18 cellular contexts compared by ENCODE assay signal in genomic region chr21:43308101-43308500, GRCh38.
A peak's percentile ranks its signal among the peaks of the same experiment; 100 is the strongest.
DNase-seq lines count a peak whose midpoint lies in the region; ATAC-seq, FAIRE-seq and TF ChIP-seq lines count a peak whose summit lies in the region.
"Had no signal": no experiment of that assay in that cellular context is flagged by ENCODE, and none has a peak within 500 bp of the region (broad histone marks: within the 10 kb centered on the region; RNA-seq: fewer than 3 reads in every experiment).

No MANE protein-coding gene starts in this region.

- H3K4me1 ChIP-seq in right lobe of liver (peaks cover 0 to 8% (median 4%) of the 10 kb centered on the region in 4 donors), HepG2 (ENCODE audit: insufficient read depth, low read length) (peaks cover 75% of the 10 kb centered on the region), body of pancreas (peaks cover 19% of the 10 kb centered on the region)

- no peak overlapping the region for H2AFZ ChIP-seq in HepG2 (ENCODE audit: low read length)

- no peak for TF ChIP-seq CTCF in right lobe of liver (IDR thresholded peaks at IDR 0.05)
- no peak for TF ChIP-seq CTCF in HepG2 (CRISPR knock-in tag; IDR thresholded peaks at IDR 0.05)
- no peak for TF ChIP-seq CTCF in chondrocyte (IDR thresholded peaks at IDR 0.05)
- TF ChIP-seq CTCF in osteocyte (IDR thresholded peaks at IDR 0.05): no peak
- no peak for TF ChIP-seq CTCF in body of pancreas (IDR thresholded peaks at IDR 0.05)

- ATAC-seq in right lobe of liver (no peak), HepG2 (no peak), body of pancreas (no peak)
- ATAC-seq: T-helper 17 cell had no signal

- H3K36me3 Mint-ChIP-seq in chondrocyte (ENCODE audit: low read depth) (no peaks in the 10 kb centered on the region), osteocyte (ENCODE audit: unreplicated experiment) (no peaks in the 10 kb centered on the region)

- no peak overlapping the region for H3K9ac ChIP-seq in HepG2 (ENCODE audit: insufficient read depth, low read depth, low read length)

- H3K9me3 Mint-ChIP-seq in chondrocyte (ENCODE audit: low read depth): no peaks in the 10 kb centered on the region
- H3K9me3 Mint-ChIP-seq in osteocyte (ENCODE audit: unreplicated experiment): peaks cover 4% of the 10 kb centered on the region
- H3K9me3 Mint-ChIP-seq: CD4-positive, alpha-beta T cell had no signal

- no peaks in the 10 kb centered on the region for H3K79me2 ChIP-seq in HepG2 (ENCODE audit: insufficient read depth, low read length)

- H3K4me3 ChIP-seq in right lobe of liver (no peak overlapping the region), HepG2 (replicated peaks in 1 of 3; ENCODE audit: insufficient read depth in 1 of 3, low read depth in 2 of 3, low read length in 3 of 3) (no peak overlapping the region), body of pancreas (no peak overlapping the region)
- H3K4me3 ChIP-seq: lung had no signal

- 92% methylated on average over 6 of the region's 8 CpGs for WGBS in right lobe of liver (ENCODE audit: insufficient coverage, low coverage, low lambda C conversion rate, missing lambda C conversion rate)
- WGBS in HepG2 (ENCODE audit: low lambda C conversion rate): 48% methylated on average over 5 of the region's 8 CpGs
- WGBS in body of pancreas, 2 donors: 89 to 93% methylated on average over 8 of the region's 8 CpGs

- TF ChIP-seq RAD21 in HepG2 (CRISPR knock-in tag; IDR thresholded peaks at IDR 0.05): no peak

- FAIRE-seq in HepG2 (lab: Jason Lieb, UNC): no peak

- H3K4me1 Mint-ChIP-seq in chondrocyte (ENCODE audit: low read depth): peaks cover 64% of the 10 kb centered on the region
- H3K4me1 Mint-ChIP-seq in osteocyte (ENCODE audit: unreplicated experiment): peaks cover 47% of the 10 kb centered on the region
- H3K4me1 Mint-ChIP-seq: T-helper 17 cell had no signal

- in situ Hi-C loops in HepG2 (cut with HindIII; ENCODE audit: extremely low pct_ligation_motif_present, low pct_unique_long_range_greater_than_20kb): no loop called here

- H4K20me1 ChIP-seq in HepG2 (ENCODE audit: insufficient read depth, low read length): no peaks in the 10 kb centered on the region

- TF ChIP-seq EP300 in HepG2 (IDR thresholded peaks at IDR 0.05; ENCODE audit: low read depth in 2 of 2, low read length in 2 of 2) (no peak), HepG2 (CRISPR knock-in tag; IDR thresholded peaks at IDR 0.05; ENCODE audit: borderline replicate concordance) (no peak)

- H3K4me2 ChIP-seq in HepG2 (ENCODE audit: low read depth, low read length): no peak overlapping the region

- H3K9me3 ChIP-seq in right lobe of liver: no peaks in the 10 kb centered on the region
- H3K9me3 ChIP-seq in HepG2 (ENCODE audit: low read length): no peaks in the 10 kb centered on the region
- no peaks in the 10 kb centered on the region for H3K9me3 ChIP-seq in body of pancreas

- POLR2A ChIA-PET in HepG2 (lab: Yijun Ruan, JAX): no interaction called here

- H3K27ac Mint-ChIP-seq in chondrocyte (ENCODE audit: unreplicated experiment) (peak overlapping the region; percentile 88), osteocyte (ENCODE audit: unreplicated experiment) (peak overlapping the region; percentile 66)
- H3K27ac Mint-ChIP-seq: CD4-positive, alpha-beta T cell; T-helper 17 cell had no signal

- DNase-seq in right lobe of liver: peak in 2 of 3 donors; percentile 14 to 42
- no peak for DNase-seq in HepG2 (ENCODE audit: low spot score)
- DNase-seq in chondrocyte (ENCODE audit: low spot score): peak; percentile 77
- no peak for DNase-seq in osteocyte (ENCODE audit: extremely low spot score, unreplicated experiment)
- DNase-seq in NCI-H187 (lab: John Stamatoyannopoulos, UW): no peak
- no peak for DNase-seq in body of pancreas
- no peak for DNase-seq in SW 1271 (lab: John Stamatoyannopoulos, UW)
- DNase-seq in activated CD4-positive, alpha-beta T cell treated with anti-CD3 and anti-CD28 coated beads for 1 hour: no peak
- DNase-seq: activated CD8-positive, alpha-beta memory T cell treated with anti-CD3 and anti-CD28 coated beads, Interleukin-2, amount 50 U/mL, for 48 hours; activated effector memory CD4-positive, alpha-beta T cell treated with Interleukin-2 at 50 U/mL for 16 hours; CD4-positive, alpha-beta T cell; GOT3; Kasumi-1; NCI-H1092 treated with DMSO at 0.1 percent for 48 hours; NCI-H2081; PC-3; T-helper 17 cell had no signal

- H3K36me3 ChIP-seq in right lobe of liver: no peaks in the 10 kb centered on the region
- no peaks in the 10 kb centered on the region for H3K36me3 ChIP-seq in HepG2 (replicated peaks in 1 of 2; ENCODE audit: control insufficient read depth in 1 of 2, insufficient read depth in 2 of 2, low read length in 2 of 2)
- H3K36me3 ChIP-seq in body of pancreas (replicated peaks in 1 of 2; ENCODE audit: insufficient read depth in 1 of 2, low read depth in 2 of 2): no peaks in the 10 kb centered on the region

- no peaks in the 10 kb centered on the region for H3K27me3 Mint-ChIP-seq in chondrocyte (ENCODE audit: low read depth)
- H3K27me3 Mint-ChIP-seq in osteocyte (ENCODE audit: unreplicated experiment): no peaks in the 10 kb centered on the region
- H3K27me3 Mint-ChIP-seq: CD4-positive, alpha-beta T cell had no signal

- TF ChIP-seq POLR2A in right lobe of liver (IDR thresholded peaks at IDR 0.05) (no peak), HepG2 (IDR thresholded peaks at IDR 0.05; ENCODE audit: insufficient read depth in 1 of 2, low read depth in 2 of 2, low read length in 2 of 2) (no peak), body of pancreas (IDR thresholded peaks at IDR 0.05) (no peak)

- H3K27me3 ChIP-seq in right lobe of liver (no peaks in the 10 kb centered on the region), HepG2 (ENCODE audit: control insufficient read depth in 1 of 2, insufficient read depth in 2 of 2, low read length in 2 of 2) (peaks cover 0 to 13% of the 10 kb centered on the region in 2 experiments; a peak in 4 of 5 replicates), body of pancreas (no peaks in the 10 kb centered on the region)

- no peak overlapping the region for H3K27ac ChIP-seq in right lobe of liver
- H3K27ac ChIP-seq in HepG2 (ENCODE audit: extremely low read length, insufficient read depth, low read length): no peak overlapping the region
- H3K27ac ChIP-seq in body of pancreas: no peak overlapping the region

- CTCF ChIA-PET in HepG2 (lab: Yijun Ruan, JAX; ENCODE audit: low intra/inter-chr PET ratio, low total read pairs): no interaction called here

- intact Hi-C loops in right lobe of liver (cut with DNase I): no loop called here
- intact Hi-C loops in HepG2 (cut with micrococcal nuclease; ENCODE audit: unreplicated experiment): no loop called here
- intact Hi-C loops in body of pancreas (cut with DNase I): no loop called here

- H3K4me3 Mint-ChIP-seq in chondrocyte (ENCODE audit: unreplicated experiment) (no peak overlapping the region), osteocyte (ENCODE audit: unreplicated experiment) (no peak overlapping the region)
- H3K4me3 Mint-ChIP-seq: CD4-positive, alpha-beta T cell; T-helper 17 cell had no signal

- no TSS peak for BruUV-seq in HepG2 (replicated peaks; lab: Mats Ljungman, UMichigan)

TF ChIP-seq in HepG2, 621 proteins besides CTCF, POLR2A, EP300 and RAD21 (continues in another document):
- no peak for TF ChIP-seq EEA1 (CRISPR knock-in tag; IDR thresholded peaks at IDR 0.05; ENCODE audit: borderline replicate concordance)
- no peak for TF ChIP-seq MBD4 (IDR thresholded peaks at IDR 0.05; ENCODE audit: borderline replicate concordance, low read length)
- TF ChIP-seq SOX5 (CRISPR knock-in tag; IDR thresholded peaks at IDR 0.05; ENCODE audit: borderline replicate concordance): no peak
- no peak for TF ChIP-seq HINFP (CRISPR knock-in tag; IDR thresholded peaks at IDR 0.05; ENCODE audit: low read depth)
- no peak for TF ChIP-seq ZNF501 (CRISPR knock-in tag; IDR thresholded peaks at IDR 0.05)
- no peak for TF ChIP-seq ZNF512 (CRISPR knock-in tag; IDR thresholded peaks at IDR 0.05)
- no peak for TF ChIP-seq RFXANK (CRISPR knock-in tag; IDR thresholded peaks at IDR 0.05)

Comparison
In these comparisons a context has a peak if more than half of its experiments do, and no peak if none do; other contexts are left out.
1. DNase-seq: peak in right lobe of liver (2 of 3) and chondrocyte (single experiment); none in HepG2 (single experiment), osteocyte (single experiment), NCI-H187 (0 of 2), body of pancreas (0 of 4), SW 1271 (0 of 2) and activated CD4-positive, alpha-beta T cell treated with anti-CD3 and anti-CD28 coated beads for 1 hour (single experiment).